In the genomic region with DNA sequence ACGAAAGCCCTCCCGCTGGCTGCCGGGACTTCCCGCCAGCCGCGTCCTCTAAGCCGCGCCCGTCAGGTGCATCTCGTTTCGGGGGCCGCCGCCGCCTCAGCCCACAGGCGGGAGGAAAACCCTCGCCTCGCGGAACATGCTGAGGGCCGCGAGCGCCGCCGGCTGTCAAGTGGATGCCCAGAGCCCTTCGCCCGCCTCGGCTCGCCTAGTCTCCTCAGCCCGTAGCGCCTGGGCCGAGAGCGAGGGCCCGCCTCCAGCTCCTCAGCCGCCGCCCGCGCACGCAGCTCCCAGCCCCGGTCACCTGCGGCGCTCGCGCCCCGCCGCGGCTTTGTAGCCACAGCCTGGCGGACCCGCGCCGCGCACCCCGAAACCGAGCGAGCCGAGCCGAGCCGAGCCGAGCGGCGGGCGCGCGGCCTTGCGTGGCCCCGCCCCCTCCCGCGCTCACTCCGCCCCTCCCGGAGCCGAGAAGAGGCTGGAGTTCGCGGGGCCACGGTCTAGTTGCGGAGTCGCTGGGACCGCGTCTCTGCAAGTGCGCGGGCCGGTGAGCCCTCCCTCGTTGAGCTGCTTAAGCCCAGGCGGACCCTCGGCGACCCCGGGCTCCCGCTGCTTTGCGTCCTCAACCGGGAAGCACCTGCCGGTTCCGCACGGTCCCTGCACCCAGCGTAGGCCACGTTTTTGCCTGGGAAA, we compare ENCODE assay signal across 1 cellular context.
TF ChIP-seq lines count a peak whose summit lies in the region.

A gene (minus strand): TSS at position 382 of the 687 bp plus-strand sequence. CDS start 450 bp downstream, outside the sequence.

TF ChIP-seq in K562, 482 proteins besides CTCF, POLR2A, EP300 and RAD21 (continued from another document and continues in another):
- peak; percentile 47; the same call in 1 of the 2 replicates for TF ChIP-seq CREB1 (IDR thresholded peaks at IDR 0.05)
- peak; percentile 42; the same call in 1 of the 2 replicates for TF ChIP-seq CREB1 (CRISPR knock-in tag; IDR thresholded peaks at IDR 0.05)
- TF ChIP-seq, protein P1, sequence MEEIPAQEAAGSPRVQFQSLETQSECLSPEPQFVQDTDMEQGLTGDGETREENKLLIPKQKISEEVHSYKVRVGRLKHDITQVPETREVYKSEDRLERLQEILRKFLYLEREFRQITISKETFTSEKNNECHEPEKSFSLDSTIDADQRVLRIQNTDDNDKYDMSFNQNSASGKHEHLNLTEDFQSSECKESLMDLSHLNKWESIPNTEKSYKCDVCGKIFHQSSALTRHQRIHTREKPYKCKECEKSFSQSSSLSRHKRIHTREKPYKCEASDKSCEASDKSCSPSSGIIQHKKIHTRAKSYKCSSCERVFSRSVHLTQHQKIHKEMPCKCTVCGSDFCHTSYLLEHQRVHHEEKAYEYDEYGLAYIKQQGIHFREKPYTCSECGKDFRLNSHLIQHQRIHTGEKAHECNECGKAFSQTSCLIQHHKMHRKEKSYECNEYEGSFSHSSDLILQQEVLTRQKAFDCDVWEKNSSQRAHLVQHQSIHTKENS (CRISPR knock-in tag; IDR thresholded peaks at IDR 0.05): no peak
- no peak for TF ChIP-seq BMI1 (IDR thresholded peaks at IDR 0.05; ENCODE audit: low read length)
- TF ChIP-seq, protein P2, sequence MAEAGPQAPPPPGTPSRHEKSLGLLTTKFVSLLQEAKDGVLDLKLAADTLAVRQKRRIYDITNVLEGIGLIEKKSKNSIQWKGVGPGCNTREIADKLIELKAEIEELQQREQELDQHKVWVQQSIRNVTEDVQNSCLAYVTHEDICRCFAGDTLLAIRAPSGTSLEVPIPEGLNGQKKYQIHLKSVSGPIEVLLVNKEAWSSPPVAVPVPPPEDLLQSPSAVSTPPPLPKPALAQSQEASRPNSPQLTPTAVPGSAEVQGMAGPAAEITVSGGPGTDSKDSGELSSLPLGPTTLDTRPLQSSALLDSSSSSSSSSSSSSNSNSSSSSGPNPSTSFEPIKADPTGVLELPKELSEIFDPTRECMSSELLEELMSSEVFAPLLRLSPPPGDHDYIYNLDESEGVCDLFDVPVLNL (CRISPR knock-in tag; IDR thresholded peaks at IDR 0.05; ENCODE audit: low read depth): no peak
- TF ChIP-seq, protein P3, sequence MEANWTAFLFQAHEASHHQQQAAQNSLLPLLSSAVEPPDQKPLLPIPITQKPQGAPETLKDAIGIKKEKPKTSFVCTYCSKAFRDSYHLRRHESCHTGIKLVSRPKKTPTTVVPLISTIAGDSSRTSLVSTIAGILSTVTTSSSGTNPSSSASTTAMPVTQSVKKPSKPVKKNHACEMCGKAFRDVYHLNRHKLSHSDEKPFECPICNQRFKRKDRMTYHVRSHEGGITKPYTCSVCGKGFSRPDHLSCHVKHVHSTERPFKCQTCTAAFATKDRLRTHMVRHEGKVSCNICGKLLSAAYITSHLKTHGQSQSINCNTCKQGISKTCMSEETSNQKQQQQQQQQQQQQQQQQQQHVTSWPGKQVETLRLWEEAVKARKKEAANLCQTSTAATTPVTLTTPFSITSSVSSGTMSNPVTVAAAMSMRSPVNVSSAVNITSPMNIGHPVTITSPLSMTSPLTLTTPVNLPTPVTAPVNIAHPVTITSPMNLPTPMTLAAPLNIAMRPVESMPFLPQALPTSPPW (CRISPR knock-in tag; IDR thresholded peaks at IDR 0.05): peak; percentile 49; the same call in 1 of the 2 replicates
- no peak for TF ChIP-seq MEF2D (tag; conservative IDR thresholded peaks at IDR 0.05; ENCODE audit: low read depth)
- TF ChIP-seq NFATC3 (IDR thresholded peaks at IDR 0.05): peak; percentile 87; the same call in 1 of the 2 replicates
- peak; percentile 24 for TF ChIP-seq CCNT2 (IDR thresholded peaks at IDR 0.05; ENCODE audit: borderline replicate concordance, extremely low read depth, insufficient read length, low read depth, low read length)
- TF ChIP-seq SLC30A9 (CRISPR knock-in tag; IDR thresholded peaks at IDR 0.05): no peak
- no peak for TF ChIP-seq ZEB2 (IDR thresholded peaks at IDR 0.05)
- TF ChIP-seq, protein P4, sequence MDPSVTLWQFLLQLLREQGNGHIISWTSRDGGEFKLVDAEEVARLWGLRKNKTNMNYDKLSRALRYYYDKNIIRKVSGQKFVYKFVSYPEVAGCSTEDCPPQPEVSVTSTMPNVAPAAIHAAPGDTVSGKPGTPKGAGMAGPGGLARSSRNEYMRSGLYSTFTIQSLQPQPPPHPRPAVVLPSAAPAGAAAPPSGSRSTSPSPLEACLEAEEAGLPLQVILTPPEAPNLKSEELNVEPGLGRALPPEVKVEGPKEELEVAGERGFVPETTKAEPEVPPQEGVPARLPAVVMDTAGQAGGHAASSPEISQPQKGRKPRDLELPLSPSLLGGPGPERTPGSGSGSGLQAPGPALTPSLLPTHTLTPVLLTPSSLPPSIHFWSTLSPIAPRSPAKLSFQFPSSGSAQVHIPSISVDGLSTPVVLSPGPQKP (CRISPR knock-in tag; IDR thresholded peaks at IDR 0.05): no peak
- TF ChIP-seq FOS (IDR thresholded peaks at IDR 0.05; ENCODE audit: extremely low read depth, insufficient read length): no peak
- TF ChIP-seq, protein P5, sequence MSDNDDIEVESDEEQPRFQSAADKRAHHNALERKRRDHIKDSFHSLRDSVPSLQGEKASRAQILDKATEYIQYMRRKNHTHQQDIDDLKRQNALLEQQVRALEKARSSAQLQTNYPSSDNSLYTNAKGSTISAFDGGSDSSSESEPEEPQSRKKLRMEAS (CRISPR knock-in tag; IDR thresholded peaks at IDR 0.05): peak; percentile 48; the same call in 1 of the 2 replicates
- TF ChIP-seq CAMTA2 (CRISPR knock-in tag; conservative IDR thresholded peaks at IDR 0.05): no peak
- no peak for TF ChIP-seq CEBPG (CRISPR knock-in tag; IDR thresholded peaks at IDR 0.05)
- TF ChIP-seq CEBPG (tag; conservative IDR thresholded peaks at IDR 0.05 in 1 of 2, IDR thresholded peaks at IDR 0.05 in 1 of 2): no peak
- peak; percentile 34 for TF ChIP-seq HNRNPLL (IDR thresholded peaks at IDR 0.05; ENCODE audit: low read depth, low read length, poor library complexity, severe bottlenecking)
- peak; percentile 72 for TF ChIP-seq RBFOX2 (IDR thresholded peaks at IDR 0.05; ENCODE audit: low read depth, low read length)
- TF ChIP-seq TAF7 (tag; IDR thresholded peaks at IDR 0.05): no peak
- TF ChIP-seq, protein P6, sequence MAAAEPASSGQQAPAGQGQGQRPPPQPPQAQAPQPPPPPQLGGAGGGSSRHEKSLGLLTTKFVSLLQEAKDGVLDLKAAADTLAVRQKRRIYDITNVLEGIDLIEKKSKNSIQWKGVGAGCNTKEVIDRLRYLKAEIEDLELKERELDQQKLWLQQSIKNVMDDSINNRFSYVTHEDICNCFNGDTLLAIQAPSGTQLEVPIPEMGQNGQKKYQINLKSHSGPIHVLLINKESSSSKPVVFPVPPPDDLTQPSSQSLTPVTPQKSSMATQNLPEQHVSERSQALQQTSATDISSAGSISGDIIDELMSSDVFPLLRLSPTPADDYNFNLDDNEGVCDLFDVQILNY (CRISPR knock-in tag; IDR thresholded peaks at IDR 0.05): no peak
- TF ChIP-seq, protein P7, sequence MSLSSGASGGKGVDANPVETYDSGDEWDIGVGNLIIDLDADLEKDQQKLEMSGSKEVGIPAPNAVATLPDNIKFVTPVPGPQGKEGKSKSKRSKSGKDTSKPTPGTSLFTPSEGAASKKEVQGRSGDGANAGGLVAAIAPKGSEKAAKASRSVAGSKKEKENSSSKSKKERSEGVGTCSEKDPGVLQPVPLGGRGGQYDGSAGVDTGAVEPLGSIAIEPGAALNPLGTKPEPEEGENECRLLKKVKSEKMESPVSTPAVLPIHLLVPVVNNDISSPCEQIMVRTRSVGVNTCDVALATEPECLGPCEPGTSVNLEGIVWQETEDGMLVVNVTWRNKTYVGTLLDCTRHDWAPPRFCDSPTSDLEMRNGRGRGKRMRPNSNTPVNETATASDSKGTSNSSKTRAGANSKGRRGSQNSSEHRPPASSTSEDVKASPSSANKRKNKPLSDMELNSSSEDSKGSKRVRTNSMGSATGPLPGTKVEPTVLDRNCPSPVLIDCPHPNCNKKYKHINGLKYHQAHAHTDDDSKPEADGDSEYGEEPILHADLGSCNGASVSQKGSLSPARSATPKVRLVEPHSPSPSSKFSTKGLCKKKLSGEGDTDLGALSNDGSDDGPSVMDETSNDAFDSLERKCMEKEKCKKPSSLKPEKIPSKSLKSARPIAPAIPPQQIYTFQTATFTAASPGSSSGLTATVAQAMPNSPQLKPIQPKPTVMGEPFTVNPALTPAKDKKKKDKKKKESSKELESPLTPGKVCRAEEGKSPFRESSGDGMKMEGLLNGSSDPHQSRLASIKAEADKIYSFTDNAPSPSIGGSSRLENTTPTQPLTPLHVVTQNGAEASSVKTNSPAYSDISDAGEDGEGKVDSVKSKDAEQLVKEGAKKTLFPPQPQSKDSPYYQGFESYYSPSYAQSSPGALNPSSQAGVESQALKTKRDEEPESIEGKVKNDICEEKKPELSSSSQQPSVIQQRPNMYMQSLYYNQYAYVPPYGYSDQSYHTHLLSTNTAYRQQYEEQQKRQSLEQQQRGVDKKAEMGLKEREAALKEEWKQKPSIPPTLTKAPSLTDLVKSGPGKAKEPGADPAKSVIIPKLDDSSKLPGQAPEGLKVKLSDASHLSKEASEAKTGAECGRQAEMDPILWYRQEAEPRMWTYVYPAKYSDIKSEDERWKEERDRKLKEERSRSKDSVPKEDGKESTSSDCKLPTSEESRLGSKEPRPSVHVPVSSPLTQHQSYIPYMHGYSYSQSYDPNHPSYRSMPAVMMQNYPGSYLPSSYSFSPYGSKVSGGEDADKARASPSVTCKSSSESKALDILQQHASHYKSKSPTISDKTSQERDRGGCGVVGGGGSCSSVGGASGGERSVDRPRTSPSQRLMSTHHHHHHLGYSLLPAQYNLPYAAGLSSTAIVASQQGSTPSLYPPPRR (CRISPR knock-in tag; IDR thresholded peaks at IDR 0.05; ENCODE audit: borderline replicate concordance): no peak
- no peak for TF ChIP-seq MTA1 (IDR thresholded peaks at IDR 0.05; ENCODE audit: borderline replicate concordance)
- TF ChIP-seq HDAC2 (IDR thresholded peaks at IDR 0.05): no peak
- TF ChIP-seq ZNF589 (CRISPR knock-in tag; IDR thresholded peaks at IDR 0.05; ENCODE audit: low read depth): no peak
- no peak for TF ChIP-seq TCF3 (CRISPR knock-in tag; IDR thresholded peaks at IDR 0.05)
- no peak for TF ChIP-seq NCOA1 (IDR thresholded peaks at IDR 0.05; ENCODE audit: low read depth)
- TF ChIP-seq ZNF764 (CRISPR knock-in tag; IDR thresholded peaks at IDR 0.05; ENCODE audit: low read depth): no peak
- 0 out of 2 replicates have a peak, but pooled peaks have one; percentile 31 for TF ChIP-seq SP1 (CRISPR knock-in tag; IDR thresholded peaks at IDR 0.05)
- TF ChIP-seq RBM34 (IDR thresholded peaks at IDR 0.05; ENCODE audit: borderline replicate concordance, insufficient read depth, low read length): no peak
- peak; percentile 25 for TF ChIP-seq HMGN3 (IDR thresholded peaks at IDR 0.05; ENCODE audit: borderline replicate concordance, extremely low read depth, insufficient read length, low read depth, low read length)
- TF ChIP-seq, protein P8, sequence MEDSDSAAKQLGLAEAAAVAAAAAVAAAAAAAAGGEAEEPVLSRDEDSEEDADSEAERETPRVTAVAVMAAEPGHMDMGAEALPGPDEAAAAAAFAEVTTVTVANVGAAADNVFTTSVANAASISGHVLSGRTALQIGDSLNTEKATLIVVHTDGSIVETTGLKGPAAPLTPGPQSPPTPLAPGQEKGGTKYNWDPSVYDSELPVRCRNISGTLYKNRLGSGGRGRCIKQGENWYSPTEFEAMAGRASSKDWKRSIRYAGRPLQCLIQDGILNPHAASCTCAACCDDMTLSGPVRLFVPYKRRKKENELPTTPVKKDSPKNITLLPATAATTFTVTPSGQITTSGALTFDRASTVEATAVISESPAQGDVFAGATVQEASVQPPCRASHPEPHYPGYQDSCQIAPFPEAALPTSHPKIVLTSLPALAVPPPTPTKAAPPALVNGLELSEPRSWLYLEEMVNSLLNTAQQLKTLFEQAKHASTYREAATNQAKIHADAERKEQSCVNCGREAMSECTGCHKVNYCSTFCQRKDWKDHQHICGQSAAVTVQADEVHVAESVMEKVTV (CRISPR knock-in tag; IDR thresholded peaks at IDR 0.05): peak; percentile 61
- TF ChIP-seq IRF2 (CRISPR knock-in tag; IDR thresholded peaks at IDR 0.05): no peak
- TF ChIP-seq KHSRP (IDR thresholded peaks at IDR 0.05): no peak
- peak; percentile 71 for TF ChIP-seq CXXC5 (CRISPR knock-in tag; IDR thresholded peaks at IDR 0.05)
- no peak for TF ChIP-seq XRCC4 (IDR thresholded peaks at IDR 0.05; ENCODE audit: extremely low read depth, insufficient read depth, insufficient read length)
- TF ChIP-seq ZKSCAN3 (CRISPR knock-in tag; IDR thresholded peaks at IDR 0.05): no peak
- no peak for TF ChIP-seq SMARCC2 (IDR thresholded peaks at IDR 0.05; ENCODE audit: low read depth)
- TF ChIP-seq, protein P9, sequence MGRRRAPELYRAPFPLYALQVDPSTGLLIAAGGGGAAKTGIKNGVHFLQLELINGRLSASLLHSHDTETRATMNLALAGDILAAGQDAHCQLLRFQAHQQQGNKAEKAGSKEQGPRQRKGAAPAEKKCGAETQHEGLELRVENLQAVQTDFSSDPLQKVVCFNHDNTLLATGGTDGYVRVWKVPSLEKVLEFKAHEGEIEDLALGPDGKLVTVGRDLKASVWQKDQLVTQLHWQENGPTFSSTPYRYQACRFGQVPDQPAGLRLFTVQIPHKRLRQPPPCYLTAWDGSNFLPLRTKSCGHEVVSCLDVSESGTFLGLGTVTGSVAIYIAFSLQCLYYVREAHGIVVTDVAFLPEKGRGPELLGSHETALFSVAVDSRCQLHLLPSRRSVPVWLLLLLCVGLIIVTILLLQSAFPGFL (CRISPR knock-in tag; IDR thresholded peaks at IDR 0.05): no peak
- TF ChIP-seq ESRRA (IDR thresholded peaks at IDR 0.05; ENCODE audit: borderline replicate concordance, low read depth): no peak
- TF ChIP-seq, protein P10, sequence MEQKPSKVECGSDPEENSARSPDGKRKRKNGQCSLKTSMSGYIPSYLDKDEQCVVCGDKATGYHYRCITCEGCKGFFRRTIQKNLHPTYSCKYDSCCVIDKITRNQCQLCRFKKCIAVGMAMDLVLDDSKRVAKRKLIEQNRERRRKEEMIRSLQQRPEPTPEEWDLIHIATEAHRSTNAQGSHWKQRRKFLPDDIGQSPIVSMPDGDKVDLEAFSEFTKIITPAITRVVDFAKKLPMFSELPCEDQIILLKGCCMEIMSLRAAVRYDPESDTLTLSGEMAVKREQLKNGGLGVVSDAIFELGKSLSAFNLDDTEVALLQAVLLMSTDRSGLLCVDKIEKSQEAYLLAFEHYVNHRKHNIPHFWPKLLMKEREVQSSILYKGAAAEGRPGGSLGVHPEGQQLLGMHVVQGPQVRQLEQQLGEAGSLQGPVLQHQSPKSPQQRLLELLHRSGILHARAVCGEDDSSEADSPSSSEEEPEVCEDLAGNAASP (IDR thresholded peaks at IDR 0.05): no peak
- TF ChIP-seq, protein P11, sequence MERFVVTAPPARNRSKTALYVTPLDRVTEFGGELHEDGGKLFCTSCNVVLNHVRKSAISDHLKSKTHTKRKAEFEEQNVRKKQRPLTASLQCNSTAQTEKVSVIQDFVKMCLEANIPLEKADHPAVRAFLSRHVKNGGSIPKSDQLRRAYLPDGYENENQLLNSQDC (CRISPR knock-in tag; IDR thresholded peaks at IDR 0.05): no peak
- no peak for TF ChIP-seq TBP (optimal IDR thresholded peaks at IDR 0.05; ENCODE audit: low read depth, low read length)
